ENCODE assay signal across 29 cellular contexts in genomic region chr17:17807440-17807839, GRCh38. TPM values are rescaled to one million over a fixed set of nuclear protein-coding genes. Genes with fewer than 3 reads are reported as not detected.
DNase-seq lines count a peak whose midpoint lies in the region; ATAC-seq and TF ChIP-seq lines count a peak whose summit lies in the region.
"Had no signal": no experiment of that assay in that cellular context is flagged by ENCODE, and none has a peak within 500 bp of the region (broad histone marks: within the 10 kb centered on the region; RNA-seq: fewer than 3 reads in every experiment).

No MANE protein-coding gene starts in this region.

- H3K4me1 ChIP-seq in A673 (ENCODE audit: insufficient read depth, low read length, poor library complexity, severe bottlenecking) = peaks cover 26% of the 10 kb centered on the region
- H3K4me1 ChIP-seq in liver (ENCODE audit: control insufficient read depth in 4 of 4, insufficient read depth in 4 of 4, low read length in 3 of 4) = peaks cover 15 to 48% (median 36%) of the 10 kb centered on the region in 4 donors
- H3K4me1 ChIP-seq in aorta (ENCODE audit: control insufficient read depth in 1 of 2, insufficient read depth in 2 of 2, low read length in 2 of 2) = no peaks in the 10 kb centered on the region

- H3K4me3 ChIP-seq in A673 (ENCODE audit: low read depth, low read length, poor library complexity, severe bottlenecking) = no peak overlapping the region
- no peak overlapping the region for H3K4me3 ChIP-seq in liver (ENCODE audit: low read depth in 1 of 3, low read length in 3 of 3)
- H3K4me3 ChIP-seq in aorta (ENCODE audit: low read length in 2 of 2) = no peak overlapping the region
- H3K4me3 ChIP-seq: cardiac muscle cell, coronary artery, lower lobe of right lung, upper lobe of left lung had no signal

- H3K9me3 ChIP-seq in A673 (ENCODE audit: low read depth, low read length, poor library complexity, severe bottlenecking) (no peaks in the 10 kb centered on the region), T-helper 17 cell (ENCODE audit: control insufficient read depth, low read length, poor library complexity, severe bottlenecking) (no peaks in the 10 kb centered on the region), liver (ENCODE audit: control insufficient read depth in 4 of 4, low read length in 3 of 4) (no peaks in the 10 kb centered on the region), aorta (ENCODE audit: control insufficient read depth, low read length) (no peaks in the 10 kb centered on the region)
- H3K9me3 ChIP-seq: lower lobe of right lung, SK-N-SH, upper lobe of left lung had no signal

- H3K27ac Mint-ChIP-seq in Calu3 (ENCODE audit: unreplicated experiment) (peak overlapping the region; percentile 58), T-helper 17 cell (peak overlapping the region; percentile 71)
- H3K27ac Mint-ChIP-seq: activated naive CD8-positive, alpha-beta T cell; CD4-positive, CD25-positive, alpha-beta regulatory T cell; stimulated activated memory B cell treated with anti-CD40 and anti-IgM and Interleukin-4, amounts not matched to agents 10 μg/mL and 1 μg/mL and 100 μg/mL, for 72 hours; T-helper 1 cell treated with Interleukin-12 subunit alpha and Interleukin-12 subunit beta and Interleukin-4 antibody, amounts not matched to agents 30 μg/mL and 1 μg/mL, for 36 hours had no signal

- WGBS in liver = 56% methylated on average over 5 of the region's 5 CpGs
- 90 to 93% methylated on average over 5 of the region's 5 CpGs for WGBS in aorta, 2 donors

- TF ChIP-seq CTCF in A673 (conservative IDR thresholded peaks at IDR 0.05; ENCODE audit: low read depth, low read length) = no peak
- no peak for TF ChIP-seq CTCF in Calu3 (IDR thresholded peaks at IDR 0.05; ENCODE audit: unreplicated experiment)
- TF ChIP-seq CTCF in liver (IDR thresholded peaks at IDR 0.05; ENCODE audit: low read depth, low read length, missing input control) = no peak

- H3K27ac ChIP-seq in A673 (ENCODE audit: low read depth, low read length, poor library complexity, severe bottlenecking) = peak overlapping the region; percentile 50
- peak overlapping the region; percentile 26 for H3K27ac ChIP-seq in liver (ENCODE audit: low read depth in 1 of 2, low read length in 2 of 2)
- no peak overlapping the region for H3K27ac ChIP-seq in aorta (ENCODE audit: low read depth in 1 of 2, low read length in 2 of 2)
- H3K27ac ChIP-seq: cardiac muscle cell, coronary artery, lower lobe of right lung, upper lobe of left lung had no signal

- CTCF ChIA-PET in A673 (lab: Charles Lee) (interaction anchor here (1.2 kb wide), 1 partner anchor 59 kb away, joined by 3 read pairs; no protein-coding TSS in a partner anchor), Calu3 (lab: Charles Lee) (no interaction called here)

- peaks cover 75% of the 10 kb centered on the region for H3K36me3 Mint-ChIP-seq in Calu3 (ENCODE audit: insufficient read depth, unreplicated experiment)
- H3K36me3 Mint-ChIP-seq in T-helper 17 cell (ENCODE audit: low read depth) = peaks cover 2% of the 10 kb centered on the region
- H3K36me3 Mint-ChIP-seq: natural killer cell had no signal

- no peaks in the 10 kb centered on the region for H3K9me3 Mint-ChIP-seq in Calu3 (ENCODE audit: low read depth, unreplicated experiment)
- H3K9me3 Mint-ChIP-seq: endodermal cell; natural killer cell; stimulated activated memory B cell treated with anti-CD40 and anti-IgM and Interleukin-4, amounts not matched to agents 10 μg/mL and 1 μg/mL and 100 μg/mL, for 72 hours; T-helper 1 cell treated with Interleukin-12 subunit alpha and Interleukin-12 subunit beta and Interleukin-4 antibody, amounts not matched to agents 30 μg/mL and 1 μg/mL, for 36 hours had no signal

- H3K36me3 ChIP-seq in A673 (ENCODE audit: insufficient read depth, low read length, poor library complexity, severe bottlenecking) = peaks cover 46% of the 10 kb centered on the region
- peaks cover 0 to 11% (median under 1%) of the 10 kb centered on the region in 4 donors for H3K36me3 ChIP-seq in liver (ENCODE audit: control insufficient read depth in 4 of 4, insufficient read depth in 3 of 4, low read depth in 1 of 4, low read length in 3 of 4)
- H3K36me3 ChIP-seq in aorta (ENCODE audit: control insufficient read depth in 1 of 2, insufficient read depth in 2 of 2, low read length in 1 of 2) = no peaks in the 10 kb centered on the region

- intact Hi-C loops in A673 (cut with micrococcal nuclease; ENCODE audit: unreplicated experiment) = no loop called here
- intact Hi-C loops in Calu3 (cut with micrococcal nuclease; ENCODE audit: unreplicated experiment) = no loop called here
- intact Hi-C loops in aorta (cut with DNase I) = no loop called here

- no peaks in the 10 kb centered on the region for H3K27me3 Mint-ChIP-seq in Calu3 (ENCODE audit: unreplicated experiment)
- H3K27me3 Mint-ChIP-seq in T-helper 17 cell = no peaks in the 10 kb centered on the region
- H3K27me3 Mint-ChIP-seq: activated naive CD8-positive, alpha-beta T cell; CD4-positive, CD25-positive, alpha-beta regulatory T cell; stimulated activated memory B cell treated with anti-CD40 and anti-IgM and Interleukin-4, amounts not matched to agents 10 μg/mL and 1 μg/mL and 100 μg/mL, for 72 hours had no signal

- no peak overlapping the region for H3K9ac ChIP-seq in liver (ENCODE audit: low read depth in 1 of 2, low read length in 2 of 2)
- H3K9ac ChIP-seq: SK-N-SH had no signal

- ATAC-seq in T-helper 17 cell (no peak), aorta (ENCODE audit: low FRiP score) (no peak), GM19467 (IDR thresholded peaks at IDR 0.05; ENCODE audit: unreplicated experiment) (no peak)
- ATAC-seq: lower lobe of right lung; natural killer cell; stimulated activated memory B cell treated with anti-CD40 and anti-IgM and Interleukin-4, amounts not matched to agents 10 μg/mL and 1 μg/mL and 100 μg/mL, for 72 hours had no signal

- H3K4me1 Mint-ChIP-seq in Calu3 (ENCODE audit: low read depth, unreplicated experiment) = peaks cover 7% of the 10 kb centered on the region
- peaks cover 10% of the 10 kb centered on the region for H3K4me1 Mint-ChIP-seq in T-helper 17 cell

- BruUV-seq in A673 (replicated peaks; lab: Mats Ljungman, UMichigan) = no TSS peak
- BruUV-seq in Calu3 (replicated peaks; lab: Mats Ljungman, UMichigan) = no TSS peak

- POLR2A ChIA-PET in A673 (lab: Charles Lee; ENCODE audit: low non-redundant PET) = no interaction called here

- no peaks in the 10 kb centered on the region for H3K27me3 ChIP-seq in A673 (replicated peaks; ENCODE audit: insufficient read depth, low read depth, low read length, poor library complexity)
- no peaks in the 10 kb centered on the region for H3K27me3 ChIP-seq in liver (ENCODE audit: control insufficient read depth in 4 of 4, insufficient read depth in 4 of 4, low read length in 3 of 4)
- H3K27me3 ChIP-seq in aorta (ENCODE audit: control insufficient read depth in 1 of 2, insufficient read depth in 2 of 2, low read length in 1 of 2) = no peaks in the 10 kb centered on the region
- H3K27me3 ChIP-seq: cardiac muscle cell, upper lobe of left lung had no signal

- no peak overlapping the region for H3K4me3 Mint-ChIP-seq in Calu3 (ENCODE audit: low read depth, unreplicated experiment)
- peak overlapping the region; percentile 9 for H3K4me3 Mint-ChIP-seq in T-helper 17 cell
- H3K4me3 Mint-ChIP-seq: activated naive CD8-positive, alpha-beta T cell; CD4-positive, CD25-positive, alpha-beta regulatory T cell; endodermal cell; natural killer cell; stimulated activated memory B cell treated with anti-CD40 and anti-IgM and Interleukin-4, amounts not matched to agents 10 μg/mL and 1 μg/mL and 100 μg/mL, for 72 hours; T-helper 1 cell treated with Interleukin-12 subunit alpha and Interleukin-12 subunit beta and Interleukin-4 antibody, amounts not matched to agents 30 μg/mL and 1 μg/mL, for 36 hours had no signal

- TF ChIP-seq RAD21 in liver (IDR thresholded peaks at IDR 0.05) = no peak

- DNase-seq in A673 (ENCODE audit: low spot score) (no peak), Calu3 (no peak), T-helper 17 cell (no peak), aorta (no peak), middle frontal gyrus (ENCODE audit: extremely low spot score, low spot score) (no peak)
- DNase-seq in activated effector memory CD4-positive, alpha-beta T cell treated with anti-CD3 and anti-CD28 coated beads, Interleukin-2, amount 50 U/mL, for 16 hours = no peak
- DNase-seq: activated CD4-positive, alpha-beta T cell treated with anti-CD3 and anti-CD28 coated beads, Interleukin-2, amount 50 U/mL, for 4 hours; activated CD8-positive, alpha-beta memory T cell treated with anti-CD3 and anti-CD28 coated beads, Interleukin-2, amount 50 U/mL, for 4 hours; CD4-positive, CD25-positive, alpha-beta regulatory T cell; DND-41; endodermal cell; GF-D8; IMR-90; kidney; lower lobe of right lung; midbrain; natural killer cell; NCI-H1694 treated with DMSO at 0.1 percent for 48 hours; NCI-H446 treated with DMSO at 0.1 percent for 48 hours; SK-N-SH; stimulated activated CD4-positive, alpha-beta T cell treated with anti-CD3 and anti-CD28 coated beads, Interleukin-4, amount 100 ng/mL, for 4 hours; upper lobe of left lung had no signal

TF ChIP-seq in liver, 16 proteins besides CTCF, POLR2A, EP300 and RAD21:
- TF ChIP-seq HNF4A (conservative IDR thresholded peaks at IDR 0.05) (peak in 1 of 2 donors; percentile 21), RXRA (IDR thresholded peaks at IDR 0.05) (peak in 1 of 2 donors; percentile 20), TAF1 (conservative IDR thresholded peaks at IDR 0.05) (no peak), EGR1 (IDR thresholded peaks at IDR 0.05; ENCODE audit: low read depth in 2 of 2) (no peak), JUND (IDR thresholded peaks at IDR 0.05) (no peak)
- TF ChIP-seq, protein P1, sequence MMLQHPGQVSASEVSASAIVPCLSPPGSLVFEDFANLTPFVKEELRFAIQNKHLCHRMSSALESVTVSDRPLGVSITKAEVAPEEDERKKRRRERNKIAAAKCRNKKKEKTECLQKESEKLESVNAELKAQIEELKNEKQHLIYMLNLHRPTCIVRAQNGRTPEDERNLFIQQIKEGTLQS (IDR thresholded peaks at IDR 0.05) = no peak
TF ChIP-seq in liver: peak in this region for 2.

RNA-seq across cellular contexts. Expression of gene SREBF1, which starts 29.3 kb away (rescaled TPM):
- total RNA-seq in A673 (2021) (240 and 328 TPM in 2 replicates), Calu3 (2022) (104 and 110 TPM in 2 replicates), T-helper 17 cell (100 to 1,000 TPM; 198 to 241 TPM), liver (100 to 1,000 TPM in 1 of 2 donors, 10 to 100 TPM in 1; 66.8 to 133 TPM), aorta (100 to 1,000 TPM in 1 of 2 donors, 10 to 100 TPM in 1; 23.6 to 103 TPM)
- polyA plus RNA-seq in liver (100 to 1,000 TPM in 1 of 2 donors, 10 to 100 TPM in 1; 74.0 to 127 TPM), aorta (10 to 100 TPM; 24.0 to 24.7 TPM)

Comparison
In these comparisons a context has a peak if more than half of its experiments do, and no peak if none do; other contexts are left out.
1. H3K27ac ChIP-seq: peak in A673 (single experiment) and liver (2 of 2); none in aorta (0 of 2).